ENCODE assay signal across 9 cellular contexts in genomic region chr14:32513571-32514009, GRCh38.
DNase-seq lines count a peak whose midpoint lies in the region; ATAC-seq, FAIRE-seq and TF ChIP-seq lines count a peak whose summit lies in the region.
"Had no signal": no experiment of that assay in that cellular context is flagged by ENCODE, and none has a peak within 500 bp of the region (broad histone marks: within the 10 kb centered on the region; RNA-seq: fewer than 3 reads in every experiment).

No MANE protein-coding gene starts in this region.

- DNase-seq in A673 (ENCODE audit: low spot score) (peak; percentile 3), HCEC 1CT (peak; percentile 30), amniotic epithelial cell (ENCODE audit: low read depth) (peak; percentile 36), GM12891 (ENCODE audit: insufficient read length, low spot score) (no peak)
- no peak for DNase-seq in activated CD4-positive, alpha-beta T cell treated with anti-CD3 and anti-CD28 coated beads for 1 hour
- DNase-seq in NK-92 treated with Interleukin-12 subunit alpha and Interleukin-12 subunit beta, amount 100 ng/mL, for 24 hours (lab: John Stamatoyannopoulos, UW), result no peak
- DNase-seq: NCI-H1105 treated with DMSO at 0.1 percent for 48 hours had no signal

- POLR2A ChIA-PET in A673 (lab: Charles Lee; ENCODE audit: low non-redundant PET), result no interaction called here

- no peaks in the 10 kb centered on the region for H3K36me3 ChIP-seq in A673 (ENCODE audit: insufficient read depth, low read length, poor library complexity, severe bottlenecking)

- FAIRE-seq in GM12891 (lab: Jason Lieb, UNC), result no peak

- peak; percentile 68 for TF ChIP-seq CTCF in A673 (conservative IDR thresholded peaks at IDR 0.05; ENCODE audit: low read depth, low read length)

- intact Hi-C loops in A673 (cut with micrococcal nuclease; ENCODE audit: unreplicated experiment), result no loop called here

- peaks cover 2% of the 10 kb centered on the region for H3K4me1 ChIP-seq in A673 (ENCODE audit: insufficient read depth, low read length, poor library complexity, severe bottlenecking)

- H3K27me3 ChIP-seq in A673 (replicated peaks; ENCODE audit: insufficient read depth, low read depth, low read length, poor library complexity), result peaks cover 6% of the 10 kb centered on the region
- H3K27me3 ChIP-seq in layer of hippocampus (ENCODE audit: control insufficient read depth, insufficient read depth, low read length), result no peaks in the 10 kb centered on the region

- TF ChIP-seq POLR2A in GM12891 (IDR thresholded peaks at IDR 0.05; ENCODE audit: low read depth, low read length), result no peak

- H3K9me3 ChIP-seq in A673 (ENCODE audit: low read depth, low read length, poor library complexity, severe bottlenecking), result no peaks in the 10 kb centered on the region

- H3K27ac ChIP-seq in A673 (ENCODE audit: low read depth, low read length, poor library complexity, severe bottlenecking) (no peak overlapping the region), layer of hippocampus (ENCODE audit: low read depth, low read length) (peak overlapping the region; percentile 76)

- H3K4me3 ChIP-seq in A673 (ENCODE audit: low read depth, low read length, poor library complexity, severe bottlenecking), result no peak overlapping the region

- CTCF ChIA-PET in A673 (lab: Charles Lee), result interaction anchor here (0.6 to 0.8 kb wide), 4 partner anchors 11 to 46 kb away, joined by 3 to 4 read pairs (median 3); no protein-coding TSS in a partner anchor

- ATAC-seq in HG02884 (IDR thresholded peaks at IDR 0.05; ENCODE audit: unreplicated experiment), result no peak

- BruUV-seq in A673 (replicated peaks; lab: Mats Ljungman, UMichigan), result no TSS peak

TF ChIP-seq in GM12891, 5 proteins besides CTCF, POLR2A, EP300 and RAD21:
- no peak for TF ChIP-seq SPI1 (IDR thresholded peaks at IDR 0.05; ENCODE audit: low read depth, low read length)
- no peak for TF ChIP-seq TAF1 (IDR thresholded peaks at IDR 0.05; ENCODE audit: low read depth, low read length)
- no peak for TF ChIP-seq POLR2AphosphoS5 (IDR thresholded peaks at IDR 0.05; ENCODE audit: low read depth, low read length)
- TF ChIP-seq POU2F2 (IDR thresholded peaks at IDR 0.05; ENCODE audit: low read depth, low read length), result no peak
- no peak for TF ChIP-seq PAX5 (IDR thresholded peaks at IDR 0.05; ENCODE audit: insufficient read depth, low read length, severe bottlenecking)

Comparison
In these comparisons a context has a peak if more than half of its experiments do, and no peak if none do; other contexts are left out.
1. DNase-seq: peak in A673 (single experiment), HCEC 1CT (single experiment) and amniotic epithelial cell (single experiment); none in GM12891 (single experiment), activated CD4-positive, alpha-beta T cell treated with anti-CD3 and anti-CD28 coated beads for 1 hour (single experiment) and NK-92 treated with Interleukin-12 subunit alpha and Interleukin-12 subunit beta, amount 100 ng/mL, for 24 hours (single experiment).